In genomic region chr1:42765832-42766722, GRCh38 we compare ENCODE assay signal across 8 cellular contexts. TPM values are rescaled to one million over a fixed set of nuclear protein-coding genes. Genes with fewer than 3 reads are reported as not detected.
DNase-seq lines count a peak whose midpoint lies in the region; ATAC-seq and TF ChIP-seq lines count a peak whose summit lies in the region.

No MANE protein-coding gene starts in this region.

- peaks cover 7% of the 10 kb centered on the region for H3K36me3 ChIP-seq in BJ (ENCODE audit: control insufficient read depth, insufficient read depth, low read length)
- H3K36me3 ChIP-seq in testis (ENCODE audit: low read depth, missing control alignments): no peaks in the 10 kb centered on the region

- H3K4me3 ChIP-seq in BJ (ENCODE audit: low read depth, low read length) (peak overlapping the region; percentile 69), testis (peak overlapping the region; percentile 90 to 94)

- TF ChIP-seq CTCF in BJ (IDR thresholded peaks at IDR 0.05; ENCODE audit: insufficient read depth, low read depth, low read length): peak; percentile 81
- peak; percentile 57 to 59 (median 59) for TF ChIP-seq CTCF in nephron (IDR thresholded peaks at IDR 0.05; ENCODE audit: unreplicated experiment in 3 of 3)
- peak; percentile 17 to 35 (median 27) for TF ChIP-seq CTCF in testis (IDR thresholded peaks at IDR 0.05)

- 0 to 1% methylated on average over 13 to 42 of the region's 42 CpGs for WGBS in testis, 2 donors

- no peak for TF ChIP-seq POLR2A in testis (IDR thresholded peaks at IDR 0.05)

- peaks cover 13% of the 10 kb centered on the region for H3K4me1 ChIP-seq in testis

- POLR2A ChIA-PET in BJ (lab: Charles Lee): interaction anchor here (0.6 to 0.9 kb wide), 6 partner anchors 12 to 501 kb away, joined by 3 to 4 read pairs (median 4); partner anchors contain the start of genes ERMAP and SVBP
- POLR2A ChIA-PET in activated CD4-positive, alpha-beta memory T cell treated with anti-CD3 and anti-CD28 coated beads for 36 hours (lab: Charles Lee): interaction anchor here (0.6 to 3.2 kb wide), 20 partner anchors 9 to 1325 kb away, joined by 3 to 32 read pairs (median 4); partner anchors contain the start of genes CFAP57, EBNA1BP2, ELOVL1 and ERMAP

- peaks cover 30% of the 10 kb centered on the region for H3K4me1 Mint-ChIP-seq in activated CD4-positive, alpha-beta memory T cell treated with anti-CD3 and anti-CD28 coated beads for 36 hours (ENCODE audit: low read depth)
- H3K4me1 Mint-ChIP-seq in nephron: peaks cover 17% of the 10 kb centered on the region

- ATAC-seq in GM18868 (IDR thresholded peaks at IDR 0.05; ENCODE audit: unreplicated experiment): peak; percentile 17
- ATAC-seq in HG03135 (IDR thresholded peaks at IDR 0.05; ENCODE audit: unreplicated experiment): peak; percentile 21

- peaks cover 10% of the 10 kb centered on the region for H3K36me3 Mint-ChIP-seq in activated CD4-positive, alpha-beta memory T cell treated with anti-CD3 and anti-CD28 coated beads for 36 hours
- H3K36me3 Mint-ChIP-seq in nephron (ENCODE audit: low read depth): peaks cover 24% of the 10 kb centered on the region

- H3K9me3 ChIP-seq in testis: no peaks in the 10 kb centered on the region

- no peaks in the 10 kb centered on the region for H3K27me3 ChIP-seq in BJ (ENCODE audit: control insufficient read depth, insufficient read depth, low read length)
- H3K27me3 ChIP-seq in testis: no peaks in the 10 kb centered on the region

- peak overlapping the region; percentile 67 for H3K27ac Mint-ChIP-seq in activated CD4-positive, alpha-beta memory T cell treated with anti-CD3 and anti-CD28 coated beads for 36 hours
- no peak overlapping the region for H3K27ac Mint-ChIP-seq in nephron

- no peaks in the 10 kb centered on the region for H3K27me3 Mint-ChIP-seq in activated CD4-positive, alpha-beta memory T cell treated with anti-CD3 and anti-CD28 coated beads for 36 hours
- H3K27me3 Mint-ChIP-seq in nephron (ENCODE audit: low read depth): no peaks in the 10 kb centered on the region

- intact Hi-C loops in activated CD4-positive, alpha-beta memory T cell treated with anti-CD3 and anti-CD28 coated beads for 36 hours (cut with micrococcal nuclease): loop anchor here (2.0 to 5.0 kb wide), 5 partner anchors 83 to 407 kb away; partner anchors contain the start of genes CFAP57, EBNA1BP2, PPCS and SLC2A1
- intact Hi-C loops in testis (cut with DNase I; ENCODE audit: low total_unique reads): no loop called here

- peak overlapping the region; percentile 83 to 91 for H3K27ac ChIP-seq in testis

- DNase-seq in BJ (ENCODE audit: low read depth): no peak
- peak; percentile 13 to 52 for DNase-seq in NCI-H446 (lab: John Stamatoyannopoulos, UW)
- DNase-seq in activated CD4-positive, alpha-beta memory T cell treated with anti-CD3 and anti-CD28 coated beads for 36 hours: peak; percentile 62
- DNase-seq in fibroblast of gingiva (ENCODE audit: low read depth): peak; percentile 76
- peak; percentile 41 for DNase-seq in testis

- H3K9me3 Mint-ChIP-seq in activated CD4-positive, alpha-beta memory T cell treated with anti-CD3 and anti-CD28 coated beads for 36 hours: no peaks in the 10 kb centered on the region
- H3K9me3 Mint-ChIP-seq in nephron: no peaks in the 10 kb centered on the region

- H3K4me3 Mint-ChIP-seq in activated CD4-positive, alpha-beta memory T cell treated with anti-CD3 and anti-CD28 coated beads for 36 hours: no peak overlapping the region
- H3K4me3 Mint-ChIP-seq in nephron: no peak overlapping the region

- CTCF ChIA-PET in BJ (lab: Yijun Ruan, JAX): interaction anchor here (0.6 to 5.8 kb wide), 18 partner anchors 8 to 450 kb away, joined by 3 to 34 read pairs (median 4); no protein-coding TSS in a partner anchor
- CTCF ChIA-PET in activated CD4-positive, alpha-beta memory T cell treated with anti-CD3 and anti-CD28 coated beads for 36 hours (lab: Charles Lee): interaction anchor here (0.6 to 3.8 kb wide), 19 partner anchors 8 to 848 kb away, joined by 3 to 29 read pairs (median 4); partner anchors contain the start of genes ERMAP, HIVEP3, PPIH and SVBP

RNA-seq across cellular contexts. Expression of gene P3H1, which starts 0.8 kb away (rescaled TPM):
- 167 and 228 TPM in 2 replicates for polyA plus RNA-seq in BJ (2011; rRNA removed)
- polyA minus RNA-seq in BJ (2011; rRNA and poly(A)+ RNA removed): 148 and 216 TPM in 2 replicates
- total RNA-seq in activated CD4-positive, alpha-beta memory T cell treated with anti-CD3 and anti-CD28 coated beads for 36 hours: 10 to 100 TPM; 32.0 to 34.8 TPM
- 10 to 100 TPM; 66.1 to 73.8 TPM for total RNA-seq in testis
- polyA plus RNA-seq in testis (ENCODE audit: insufficient read depth, low read depth, low replicate concordance): 60.8 TPM

RNA-seq across cellular contexts. Expression of gene C1orf50, which starts 1.0 kb away (rescaled TPM):
- polyA plus RNA-seq in BJ (2011; rRNA removed): 2.0 and 4.2 TPM in 2 replicates
- 0.66 and 1.0 TPM in 2 replicates for polyA minus RNA-seq in BJ (2011; rRNA and poly(A)+ RNA removed)
- total RNA-seq in activated CD4-positive, alpha-beta memory T cell treated with anti-CD3 and anti-CD28 coated beads for 36 hours: 1 to 10 TPM; 5.6 to 7.6 TPM
- total RNA-seq in testis: 10 to 100 TPM in 1 of 2 donors, 1 to 10 TPM in 1; 9.4 to 10.2 TPM
- polyA plus RNA-seq in testis (ENCODE audit: insufficient read depth, low read depth, low replicate concordance): 21.8 TPM

RNA-seq across cellular contexts. Expression of gene TMEM269, which starts 18.7 kb away (rescaled TPM):
- polyA plus RNA-seq in BJ (2011; rRNA removed) (not detected in 2 replicates), testis (ENCODE audit: insufficient read depth, low read depth, low replicate concordance) (3.5 TPM)
- 0.15 TPM in 1 of 2 replicates, not detected in the other for polyA minus RNA-seq in BJ (2011; rRNA and poly(A)+ RNA removed)
- under 1 TPM; 0.15 to 0.33 TPM for total RNA-seq in activated CD4-positive, alpha-beta memory T cell treated with anti-CD3 and anti-CD28 coated beads for 36 hours
- total RNA-seq in testis: 1 to 10 TPM in 1 of 2 donors, under 1 TPM in 1; 0.68 to 1.6 TPM

RNA-seq across cellular contexts. Expression of gene CLDN19, which starts 26.0 kb away (rescaled TPM):
- polyA plus RNA-seq in BJ (2011; rRNA removed) (not detected in 2 replicates), testis (ENCODE audit: insufficient read depth, low read depth, low replicate concordance) (0.12 TPM)
- polyA minus RNA-seq in BJ (2011; rRNA and poly(A)+ RNA removed): not detected in 2 replicates
- total RNA-seq in activated CD4-positive, alpha-beta memory T cell treated with anti-CD3 and anti-CD28 coated beads for 36 hours: not detected
- total RNA-seq in testis: under 1 TPM; 0.19 to 0.24 TPM

RNA-seq across cellular contexts. Expression of gene ERMAP, which starts 50.8 kb away (rescaled TPM):
- polyA plus RNA-seq in BJ (2011; rRNA removed): 24.4 and 26.5 TPM in 2 replicates
- polyA minus RNA-seq in BJ (2011; rRNA and poly(A)+ RNA removed): 10.9 and 14.7 TPM in 2 replicates
- 1 to 10 TPM; 3.4 to 4.5 TPM for total RNA-seq in activated CD4-positive, alpha-beta memory T cell treated with anti-CD3 and anti-CD28 coated beads for 36 hours
- total RNA-seq in testis: 10 to 100 TPM; 10.6 to 14.0 TPM
- polyA plus RNA-seq in testis (ENCODE audit: insufficient read depth, low read depth, low replicate concordance): 11.7 TPM

Comparison
In these comparisons a context has a peak if more than half of its experiments do, and no peak if none do; other contexts are left out.
1. CTCF ChIP-seq: peak in every context shown above with its lines; median percentile 81 in BJ; 59 in nephron; 27 in testis.